In the genomic region with DNA sequence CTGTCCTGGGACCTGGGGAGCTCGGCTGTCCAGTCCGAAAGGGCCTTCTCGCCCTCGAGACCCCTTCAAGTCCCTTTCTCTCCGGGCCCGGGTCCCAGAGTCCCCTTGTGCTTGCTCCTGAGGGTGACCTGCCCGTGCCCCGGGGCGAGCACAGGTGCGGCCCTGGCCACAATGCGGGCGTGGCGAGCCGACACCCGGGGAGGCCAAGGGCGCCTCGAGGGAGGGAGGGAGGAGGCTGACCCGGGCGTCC, we compare ENCODE assay signal across 7 cellular contexts. TPM values are rescaled to one million over a fixed set of nuclear protein-coding genes. Genes with fewer than 3 reads are reported as not detected.
DNase-seq lines count a peak whose midpoint lies in the region; ATAC-seq and TF ChIP-seq lines count a peak whose summit lies in the region.

No MANE protein-coding gene starts in this region.

- H3K27ac Mint-ChIP-seq in stimulated activated memory B cell treated with anti-CD40 and anti-IgM and Interleukin-4, amounts not matched to agents 10 μg/mL and 1 μg/mL and 100 μg/mL, for 72 hours = peak overlapping the region; percentile 89

- H3K4me3 Mint-ChIP-seq in stimulated activated memory B cell treated with anti-CD40 and anti-IgM and Interleukin-4, amounts not matched to agents 10 μg/mL and 1 μg/mL and 100 μg/mL, for 72 hours = peak overlapping the region; percentile 68

- no peaks in the 10 kb centered on the region for H3K9me3 Mint-ChIP-seq in stimulated activated memory B cell treated with anti-CD40 and anti-IgM and Interleukin-4, amounts not matched to agents 10 μg/mL and 1 μg/mL and 100 μg/mL, for 72 hours

- peaks cover 19% of the 10 kb centered on the region for H3F3A ChIP-seq in GM23248 (ENCODE audit: insufficient read depth)

- DNase-seq in GM23248 = no peak
- DNase-seq in posterior cingulate gyrus = no peak
- no peak for DNase-seq in activated gamma-delta T cell treated with Interleukin-2 at 50 U/mL for 16 hours
- no peak for DNase-seq in COLO668 (lab: John Stamatoyannopoulos, UW; ENCODE audit: unreplicated experiment)

- H3K27me3 ChIP-seq in GM23248 (replicated peaks; ENCODE audit: insufficient read depth) = no peaks in the 10 kb centered on the region

- no peak for ATAC-seq in stimulated activated memory B cell treated with anti-CD40 and anti-IgM and Interleukin-4, amounts not matched to agents 10 μg/mL and 1 μg/mL and 100 μg/mL, for 72 hours

- peak overlapping the region; percentile 100 for H3K4me3 ChIP-seq in GM23248
- H3K4me3 ChIP-seq in iPS-11a (ENCODE audit: low read depth, low read length) = peak overlapping the region; percentile 28

- H3K36me3 ChIP-seq in GM23248 (ENCODE audit: low read depth) = no peaks in the 10 kb centered on the region

- H3K27ac ChIP-seq in GM23248 = peak overlapping the region; percentile 94
- peak overlapping the region; percentile 97 for H3K27ac ChIP-seq in VCaP

- H2AFZ ChIP-seq in GM23248 = peak overlapping the region; percentile 89

- no peaks in the 10 kb centered on the region for H3K27me3 Mint-ChIP-seq in stimulated activated memory B cell treated with anti-CD40 and anti-IgM and Interleukin-4, amounts not matched to agents 10 μg/mL and 1 μg/mL and 100 μg/mL, for 72 hours

- no peak for TF ChIP-seq CTCF in VCaP (conservative IDR thresholded peaks at IDR 0.05)

- peak overlapping the region; percentile 69 for H3K9ac ChIP-seq in GM23248

- peaks cover 36% of the 10 kb centered on the region for H3K79me2 ChIP-seq in GM23248 (ENCODE audit: insufficient read depth)

- no peaks in the 10 kb centered on the region for H4K20me1 ChIP-seq in GM23248 (ENCODE audit: insufficient read depth)

- intact Hi-C loops in posterior cingulate gyrus (cut with DNase I) = loop anchor here (5.0 to 10.0 kb wide), 4 partner anchors 50 to 280 kb away; a partner anchor contains a TSS

- peaks cover 44% of the 10 kb centered on the region for H3K4me1 Mint-ChIP-seq in stimulated activated memory B cell treated with anti-CD40 and anti-IgM and Interleukin-4, amounts not matched to agents 10 μg/mL and 1 μg/mL and 100 μg/mL, for 72 hours

- in situ Hi-C loops in GM23248 (cut with MboI) = no loop called here

- H3K4me1 ChIP-seq in GM23248 (ENCODE audit: insufficient read depth) = peaks cover 23% of the 10 kb centered on the region

- no peaks in the 10 kb centered on the region for H3K9me2 ChIP-seq in GM23248 (ENCODE audit: insufficient read depth)

- no peaks in the 10 kb centered on the region for H3K9me3 ChIP-seq in GM23248 (ENCODE audit: low read depth)

- no peaks in the 10 kb centered on the region for H3K36me3 Mint-ChIP-seq in stimulated activated memory B cell treated with anti-CD40 and anti-IgM and Interleukin-4, amounts not matched to agents 10 μg/mL and 1 μg/mL and 100 μg/mL, for 72 hours

- WGBS in GM23248 (ENCODE audit: low coverage in 1 of 2, low lambda C conversion rate in 2 of 2, missing lambda C conversion rate in 2 of 2), 2 experiments = 1 to 5% methylated on average over 9 to 17 of the region's 19 CpGs

- peak overlapping the region; percentile 49 for H3K4me2 ChIP-seq in GM23248 (ENCODE audit: unreplicated experiment)

RNA-seq across cellular contexts. Expression of a gene that starts 0.8 kb away (rescaled TPM):
- total RNA-seq in GM23248 (2014; rRNA removed; shearing (Covaris generic)) = 37.8 and 53.1 TPM in 2 replicates
- polyA plus RNA-seq in GM23248 (2016; fragmentation: Nextera tagmentation; extraction: Ambion mirVana) = 22.7 and 24.3 TPM in 2 replicates
